27 cellular contexts compared by ENCODE assay signal in the genomic region with DNA sequence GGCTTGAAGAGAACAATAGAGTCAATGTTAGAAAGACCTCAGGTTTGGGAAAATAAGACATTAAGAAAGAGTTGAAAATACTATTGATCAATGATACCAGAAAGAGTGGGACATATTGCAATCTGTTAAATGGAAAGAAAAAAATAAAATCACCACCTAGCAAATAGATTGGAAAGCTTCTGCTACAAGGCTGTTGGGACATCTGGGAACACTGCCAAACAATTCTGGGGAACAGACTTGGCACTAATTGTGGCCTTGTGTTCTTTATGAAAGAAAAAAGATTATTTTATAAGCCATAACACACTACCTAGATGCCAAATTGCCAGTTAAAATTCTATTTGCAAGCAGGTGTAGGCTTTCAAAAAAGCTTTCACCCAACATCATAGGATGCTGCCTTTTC.
DNase-seq lines count a peak whose midpoint lies in the region; ATAC-seq, FAIRE-seq and TF ChIP-seq lines count a peak whose summit lies in the region.
"Had no signal": no experiment of that assay in that cellular context is flagged by ENCODE, and none has a peak within 500 bp of the region (broad histone marks: within the 10 kb centered on the region; RNA-seq: fewer than 3 reads in every experiment).

No MANE protein-coding gene starts in this region.

- no peak for FAIRE-seq in endothelial cell of umbilical vein (lab: Jason Lieb, UNC)

- no peaks in the 10 kb centered on the region for H3K9me1 ChIP-seq in endothelial cell of umbilical vein (replicated peaks; ENCODE audit: control insufficient read depth, extremely low read depth, insufficient read depth, low read length)

- H3K9me3 Mint-ChIP-seq in neural progenitor cell: no peaks in the 10 kb centered on the region
- H3K9me3 Mint-ChIP-seq: activated B cell treated with CpG ODN at 0.5 μM for 24 hours; activated naive CD4-positive, alpha-beta T cell treated with anti-CD3 and anti-CD28 coated beads for 36 hours; activated T-cell treated with anti-CD3 and anti-CD28 coated beads, Interleukin-2, amount 50 U/mL, for 24 hours; CD8-positive, alpha-beta memory T cell; stimulated activated naive B cell treated with anti-CD40 and anti-IgM and Interleukin-4, amounts not matched to agents 10 μg/mL and 1 μg/mL and 100 μg/mL, for 72 hours had no signal

- H3K27ac ChIP-seq in endothelial cell of umbilical vein (ENCODE audit: insufficient read depth, low read depth, low read length) (no peak overlapping the region), neural progenitor cell (no peak overlapping the region)
- H3K27ac ChIP-seq: ascending aorta, coronary artery, foreskin keratinocyte, hepatocyte, right lobe of liver, SJSA1, thyroid gland had no signal

- DNase-seq in Ammon's horn (ENCODE audit: low spot score) (peak; percentile 39), LHCN-M2 (ENCODE audit: low read depth) (peak; percentile 33), NCI-H446 (lab: John Stamatoyannopoulos, UW) (peak; percentile 44 to 79), endothelial cell of umbilical vein (ENCODE audit: low read depth, low spot score) (peak; percentile 28), neural progenitor cell (ENCODE audit: low spot score) (no peak), retina (no peak), SW 1271 (lab: John Stamatoyannopoulos, UW) (no peak)
- DNase-seq: activated B cell treated with CpG ODN at 0.5 μM for 24 hours; activated CD8-positive, alpha-beta T cell treated with anti-CD3 and anti-CD28 coated beads for 36 hours; activated naive CD4-positive, alpha-beta T cell treated with anti-CD3 and anti-CD28 coated beads for 36 hours; activated T-cell treated with anti-CD3 and anti-CD28 coated beads, Interleukin-2, amount 50 U/mL, for 24 hours; CD8-positive, alpha-beta memory T cell; foreskin keratinocyte; islet precursor cell; KBM-7; naive B cell; NCI-H1436; NCI-H82; right lobe of liver; stimulated activated naive B cell treated with anti-CD40 and anti-IgM and Interleukin-4, amounts not matched to agents 10 μg/mL and 1 μg/mL and 100 μg/mL, for 72 hours; thyroid gland had no signal

- intact Hi-C loops in endothelial cell of umbilical vein (cut with micrococcal nuclease): no loop called here

- no peaks in the 10 kb centered on the region for H3K36me3 Mint-ChIP-seq in neural progenitor cell
- H3K36me3 Mint-ChIP-seq: CD8-positive, alpha-beta memory T cell; naive B cell; stimulated activated naive B cell treated with anti-CD40 and anti-IgM and Interleukin-4, amounts not matched to agents 10 μg/mL and 1 μg/mL and 100 μg/mL, for 72 hours had no signal

- no peaks in the 10 kb centered on the region for H3K79me2 ChIP-seq in endothelial cell of umbilical vein (ENCODE audit: control insufficient read depth, insufficient read depth, low read length)
- no peaks in the 10 kb centered on the region for H3K79me2 ChIP-seq in neural progenitor cell (ENCODE audit: low read depth)
- H3K79me2 ChIP-seq: hepatocyte had no signal

- H3K9me3 ChIP-seq in endothelial cell of umbilical vein (replicated peaks; ENCODE audit: control insufficient read depth, insufficient read depth, low read length) (no peaks in the 10 kb centered on the region), neural progenitor cell (ENCODE audit: low read depth) (no peaks in the 10 kb centered on the region)
- H3K9me3 ChIP-seq: ascending aorta, right lobe of liver, SJSA1, thyroid gland had no signal

- no peak overlapping the region for H3K4me3 ChIP-seq in endothelial cell of umbilical vein (replicated peaks in 1 of 3; ENCODE audit: insufficient read depth in 1 of 3, low read depth in 1 of 3, low read length in 3 of 3)
- H3K4me3 ChIP-seq in neural progenitor cell: no peak overlapping the region
- H3K4me3 ChIP-seq: ascending aorta, coronary artery, hepatocyte, lung, right lobe of liver, SJSA1, thyroid gland had no signal

- BruUV-seq in endothelial cell of umbilical vein (replicated peaks; lab: Mats Ljungman, UMichigan): no TSS peak

- no peak for ATAC-seq in HG02884 (IDR thresholded peaks at IDR 0.05; ENCODE audit: unreplicated experiment)
- ATAC-seq: activated CD8-positive, alpha-beta T cell treated with anti-CD3 and anti-CD28 coated beads for 36 hours; foreskin keratinocyte; right lobe of liver; stimulated activated naive B cell treated with anti-CD40 and anti-IgM and Interleukin-4, amounts not matched to agents 10 μg/mL and 1 μg/mL and 100 μg/mL, for 72 hours had no signal

- H4K20me1 ChIP-seq in endothelial cell of umbilical vein (replicated peaks; ENCODE audit: control insufficient read depth, extremely low read depth, insufficient read depth, low read length) (no peaks in the 10 kb centered on the region), neural progenitor cell (ENCODE audit: low read depth) (no peaks in the 10 kb centered on the region)

- H3K4me1 Mint-ChIP-seq in neural progenitor cell: peaks cover 7% of the 10 kb centered on the region
- H3K4me1 Mint-ChIP-seq: activated B cell treated with CpG ODN at 0.5 μM for 24 hours; CD8-positive, alpha-beta memory T cell; naive B cell; stimulated activated naive B cell treated with anti-CD40 and anti-IgM and Interleukin-4, amounts not matched to agents 10 μg/mL and 1 μg/mL and 100 μg/mL, for 72 hours had no signal

- TF ChIP-seq POLR2A in endothelial cell of umbilical vein (IDR thresholded peaks at IDR 0.05; ENCODE audit: low read depth, low read length): no peak

- POLR2A ChIA-PET in endothelial cell of umbilical vein (lab: Charles Lee): no interaction called here

- no peaks in the 10 kb centered on the region for H3K36me3 ChIP-seq in endothelial cell of umbilical vein (ENCODE audit: control insufficient read depth in 2 of 2, extremely low read depth in 1 of 2, insufficient read depth in 2 of 2, low read length in 2 of 2)
- H3K36me3 ChIP-seq in neural progenitor cell: no peaks in the 10 kb centered on the region
- H3K36me3 ChIP-seq: ascending aorta, right lobe of liver, SJSA1, thyroid gland had no signal

- TF ChIP-seq CTCF in endothelial cell of umbilical vein (IDR thresholded peaks at IDR 0.05; ENCODE audit: extremely low read depth in 1 of 2, insufficient read depth in 1 of 2, low read depth in 1 of 2, low read length in 2 of 2): no peak
- TF ChIP-seq CTCF in neural progenitor cell (IDR thresholded peaks at IDR 0.05): no peak

- H3K27ac Mint-ChIP-seq in neural progenitor cell: no peak overlapping the region
- H3K27ac Mint-ChIP-seq: activated B cell treated with CpG ODN at 0.5 μM for 24 hours; activated CD8-positive, alpha-beta T cell treated with anti-CD3 and anti-CD28 coated beads for 36 hours; activated naive CD4-positive, alpha-beta T cell treated with anti-CD3 and anti-CD28 coated beads for 36 hours; activated T-cell treated with anti-CD3 and anti-CD28 coated beads, Interleukin-2, amount 50 U/mL, for 24 hours; CD8-positive, alpha-beta memory T cell; naive B cell; stimulated activated naive B cell treated with anti-CD40 and anti-IgM and Interleukin-4, amounts not matched to agents 10 μg/mL and 1 μg/mL and 100 μg/mL, for 72 hours had no signal

- no peaks in the 10 kb centered on the region for H3K4me1 ChIP-seq in endothelial cell of umbilical vein (ENCODE audit: control insufficient read depth, extremely low read depth, insufficient read depth, low read length)
- peaks cover 8% of the 10 kb centered on the region for H3K4me1 ChIP-seq in neural progenitor cell
- H3K4me1 ChIP-seq: ascending aorta, foreskin keratinocyte, right lobe of liver, SJSA1, thyroid gland had no signal

- no peaks in the 10 kb centered on the region for H3F3A ChIP-seq in neural progenitor cell (ENCODE audit: low read depth)

- H3K27me3 ChIP-seq in endothelial cell of umbilical vein (ENCODE audit: control insufficient read depth in 2 of 2, insufficient read depth in 2 of 2, low read length in 2 of 2) (peaks cover 9 to 12% of the 10 kb centered on the region in 2 experiments), neural progenitor cell (no peaks in the 10 kb centered on the region)
- H3K27me3 ChIP-seq: ascending aorta, right lobe of liver, thyroid gland had no signal

- H3K27me3 Mint-ChIP-seq in neural progenitor cell (ENCODE audit: insufficient read depth, low read depth): no peaks in the 10 kb centered on the region

- CTCF ChIA-PET in endothelial cell of umbilical vein (lab: Charles Lee): interaction anchor here (1.0 to 1.8 kb wide), 4 partner anchors 33 to 475 kb away, joined by 3 to 5 read pairs (median 4); no protein-coding TSS in a partner anchor

- H2AFZ ChIP-seq in endothelial cell of umbilical vein (ENCODE audit: low read depth, low read length) (no peak overlapping the region), neural progenitor cell (replicated peaks) (no peak overlapping the region)
- H2AFZ ChIP-seq: hepatocyte had no signal

- dilution Hi-C loops in endothelial cell of umbilical vein (cut with MboI; ENCODE audit: extremely low pct_ligation_motif_present, low sequenced_read_pairs): no loop called here

- H3K4me3 Mint-ChIP-seq in neural progenitor cell: no peak overlapping the region
- H3K4me3 Mint-ChIP-seq: activated B cell treated with CpG ODN at 0.5 μM for 24 hours; activated CD8-positive, alpha-beta T cell treated with anti-CD3 and anti-CD28 coated beads for 36 hours; activated naive CD4-positive, alpha-beta T cell treated with anti-CD3 and anti-CD28 coated beads for 36 hours; activated T-cell treated with anti-CD3 and anti-CD28 coated beads, Interleukin-2, amount 50 U/mL, for 24 hours; CD8-positive, alpha-beta memory T cell; naive B cell; stimulated activated naive B cell treated with anti-CD40 and anti-IgM and Interleukin-4, amounts not matched to agents 10 μg/mL and 1 μg/mL and 100 μg/mL, for 72 hours had no signal

- H3K9ac ChIP-seq in endothelial cell of umbilical vein (replicated peaks; ENCODE audit: extremely low read depth, insufficient read depth, low read length) (no peak overlapping the region), neural progenitor cell (no peak overlapping the region)

- no peak overlapping the region for H3K4me2 ChIP-seq in endothelial cell of umbilical vein (ENCODE audit: insufficient read depth, low read length)
- no peak overlapping the region for H3K4me2 ChIP-seq in neural progenitor cell
- H3K4me2 ChIP-seq: hepatocyte had no signal

TF ChIP-seq in endothelial cell of umbilical vein, 7 proteins besides CTCF, POLR2A, EP300 and RAD21:
- TF ChIP-seq GATA2 (IDR thresholded peaks at IDR 0.05; ENCODE audit: insufficient read depth, insufficient read length, low read depth, low read length): no peak
- TF ChIP-seq JUN (IDR thresholded peaks at IDR 0.05; ENCODE audit: borderline replicate concordance, insufficient read depth, insufficient read length, low read depth): no peak
- TF ChIP-seq EZH2 (IDR thresholded peaks at IDR 0.05; ENCODE audit: borderline replicate concordance, low read depth, low read length, severe bottlenecking): no peak
- TF ChIP-seq POLR2AphosphoS5 (IDR thresholded peaks at IDR 0.05; ENCODE audit: insufficient read depth, low read depth, low read length): no peak
- TF ChIP-seq, protein P1, sequence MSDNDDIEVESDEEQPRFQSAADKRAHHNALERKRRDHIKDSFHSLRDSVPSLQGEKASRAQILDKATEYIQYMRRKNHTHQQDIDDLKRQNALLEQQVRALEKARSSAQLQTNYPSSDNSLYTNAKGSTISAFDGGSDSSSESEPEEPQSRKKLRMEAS (IDR thresholded peaks at IDR 0.05; ENCODE audit: insufficient read depth, insufficient read length): no peak
- TF ChIP-seq MYC (IDR thresholded peaks at IDR 0.05; ENCODE audit: low read depth, low read length): no peak
- no peak for TF ChIP-seq FOS (IDR thresholded peaks at IDR 0.05; ENCODE audit: borderline replicate concordance, insufficient read depth, low read length)

Comparison
In these comparisons a context has a peak if more than half of its experiments do, and no peak if none do; other contexts are left out.
1. DNase-seq: peak in Ammon's horn (single experiment), LHCN-M2 (single experiment), NCI-H446 (2 of 2) and endothelial cell of umbilical vein (single experiment); none in neural progenitor cell (single experiment), retina (single experiment) and SW 1271 (0 of 2).